In genomic region chr9:97487107-97487506, GRCh38 we compare ENCODE assay signal across 10 cellular contexts. TPM values are rescaled to one million over a fixed set of nuclear protein-coding genes. Genes with fewer than 3 reads are reported as not detected.
DNase-seq lines count a peak whose midpoint lies in the region; ATAC-seq and TF ChIP-seq lines count a peak whose summit lies in the region.
"Had no signal": no experiment of that assay in that cellular context is flagged by ENCODE, and none has a peak within 500 bp of the region (broad histone marks: within the 10 kb centered on the region; RNA-seq: fewer than 3 reads in every experiment).

No MANE protein-coding gene starts in this region.

- no peak overlapping the region for H3K4me3 ChIP-seq in left ventricle myocardium inferior
- H3K4me3 ChIP-seq in Panc1 (ENCODE audit: low read depth in 2 of 2, low read length in 2 of 2), result no peak overlapping the region
- H3K4me3 ChIP-seq in fibroblast of the aortic adventitia (ENCODE audit: low read depth, low read length), result no peak overlapping the region
- H3K4me3 ChIP-seq in coronary artery, result no peak overlapping the region
- no peak overlapping the region for H3K4me3 ChIP-seq in lower leg skin (ENCODE audit: low read depth, poor library complexity, severe bottlenecking)

- H3K27me3 ChIP-seq in left ventricle myocardium inferior (ENCODE audit: low read depth) (no peaks in the 10 kb centered on the region), Panc1 (ENCODE audit: control insufficient read depth, insufficient read depth, low read length) (no peaks in the 10 kb centered on the region)

- in situ Hi-C loops in Panc1 (cut with HindIII; ENCODE audit: low pct_unique_long_range_greater_than_20kb, low sequenced_read_pairs), result no loop called here

- TF ChIP-seq POLR2A in lower leg skin (IDR thresholded peaks at IDR 0.05), result no peak

- BruUV-seq in Panc1 (replicated peaks; lab: Mats Ljungman, UMichigan), result no TSS peak

- peaks cover 27% of the 10 kb centered on the region for H3K36me3 ChIP-seq in left ventricle myocardium inferior
- no peaks in the 10 kb centered on the region for H3K36me3 ChIP-seq in Panc1 (ENCODE audit: control insufficient read depth, insufficient read depth, low read length)

- ATAC-seq in Right ventricle myocardium inferior (no peak), Panc1 (0 out of 2 replicates have a peak, but pooled peaks have one; percentile 58)

- H3K9me3 ChIP-seq in left ventricle myocardium inferior (replicated peaks) (peaks cover 14% of the 10 kb centered on the region), Panc1 (ENCODE audit: control insufficient read depth, insufficient read depth, low read depth, low read length) (no peaks in the 10 kb centered on the region)

- H3K4me1 ChIP-seq in left ventricle myocardium inferior (no peaks in the 10 kb centered on the region), Panc1 (ENCODE audit: control insufficient read depth, insufficient read depth, low read length) (no peaks in the 10 kb centered on the region)

- TF ChIP-seq CTCF in left ventricle myocardium inferior (IDR thresholded peaks at IDR 0.05; ENCODE audit: borderline replicate concordance), result peak; percentile 48
- TF ChIP-seq CTCF in Panc1 (IDR thresholded peaks at IDR 0.05), result peak; percentile 30
- TF ChIP-seq CTCF in fibroblast of the aortic adventitia (IDR thresholded peaks at IDR 0.05; ENCODE audit: insufficient read depth, low read length), result peak; percentile 36
- TF ChIP-seq CTCF in coronary artery (IDR thresholded peaks at IDR 0.05), result no peak
- no peak for TF ChIP-seq CTCF in lower leg skin (IDR thresholded peaks at IDR 0.05)

- 87 to 92% methylated on average over 2 of the region's 2 CpGs for WGBS in lower leg skin, 2 donors

- intact Hi-C loops in left ventricle myocardium inferior (cut with micrococcal nuclease), result no loop called here
- intact Hi-C loops in Right ventricle myocardium inferior (cut with DNase I), result no loop called here
- intact Hi-C loops in Panc1 (cut with micrococcal nuclease; ENCODE audit: unreplicated experiment), result no loop called here
- intact Hi-C loops in lower leg skin (cut with DNase I; ENCODE audit: low total_unique reads), result no loop called here

- CTCF ChIA-PET in Panc1 (lab: Charles Lee), result no interaction called here

- H3K27ac ChIP-seq in left ventricle myocardium inferior (replicated peaks) (no peak overlapping the region), Panc1 (ENCODE audit: low read length) (no peak overlapping the region), coronary artery (no peak overlapping the region)

- POLR2A ChIA-PET in Panc1 (lab: Charles Lee), result no interaction called here

- no peak for DNase-seq in left ventricle myocardium inferior
- DNase-seq in Right ventricle myocardium inferior (ENCODE audit: missing footprints), result no peak
- DNase-seq in Panc1 (ENCODE audit: low read depth, low spot score), result no peak
- DNase-seq in fibroblast of the aortic adventitia (ENCODE audit: low read depth), result no peak
- no peak for DNase-seq in coronary artery (ENCODE audit: low spot score)
- no peak for DNase-seq in lower leg skin (ENCODE audit: low spot score in 2 of 2)
- DNase-seq in RPMI8226, result no peak
- no peak for DNase-seq in stimulated activated CD4-positive, alpha-beta T cell treated with anti-CD3 and anti-CD28 coated beads, Interleukin-4, amount 100 ng/mL, for 24 hours
- DNase-seq: activated B cell treated with CpG ODN at 0.5 μM for 24 hours; CD4-positive, alpha-beta memory T cell had no signal

RNA-seq across cellular contexts. Expression of gene TMOD1, which starts 14.4 kb away (rescaled TPM):
- total RNA-seq in left ventricle myocardium inferior (186 TPM), Right ventricle myocardium inferior (192 TPM), Panc1 (2021; ENCODE audit: unreplicated experiment) (1.4 TPM), fibroblast of the aortic adventitia (ENCODE audit: low replicate concordance) (0.16 and 0.18 TPM in 2 replicates), lower leg skin (1 to 10 TPM; 1.8 to 4.9 (median 2.9) TPM)
- polyA plus RNA-seq in Panc1 (2012; ENCODE audit: insufficient read length), result 1.7 TPM

Comparison
In these comparisons a context has a peak if more than half of its experiments do, and no peak if none do; other contexts are left out.
1. CTCF ChIP-seq: peak in left ventricle myocardium inferior (single experiment), Panc1 (single experiment) and fibroblast of the aortic adventitia (single experiment); none in coronary artery (single experiment) and lower leg skin (0 of 3).
2. RNA of gene TMOD1, which starts 14.4 kb away (total RNA-seq): 192 TPM in Right ventricle myocardium inferior (single experiment) and 186 TPM in left ventricle myocardium inferior (single experiment); 1.8 to 4.9 TPM in lower leg skin, 1.4 TPM in Panc1 (single experiment) and 0.16 to 0.18 TPM in fibroblast of the aortic adventitia; every median in the first group is over 10 times any median in the second.